ENCODE assay signal across 9 cellular contexts in the genomic region with DNA sequence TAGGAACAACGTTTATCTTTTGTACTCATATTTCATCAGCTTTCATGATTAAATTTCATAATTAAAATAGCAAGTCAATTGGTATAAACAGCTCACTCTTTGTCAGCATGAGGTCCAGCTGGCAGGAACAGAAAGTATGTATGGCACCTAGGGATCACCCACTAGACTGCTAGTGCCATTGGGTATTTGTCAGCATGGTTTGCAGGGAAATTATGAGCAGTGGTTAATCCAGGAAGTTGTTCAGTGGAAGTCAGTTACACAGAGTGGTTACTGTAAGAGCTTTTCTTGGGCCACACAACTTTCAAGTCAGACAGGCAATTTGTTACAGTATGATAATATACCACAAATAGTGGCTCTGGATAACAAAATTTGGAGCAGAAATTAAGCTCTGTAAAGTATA.
DNase-seq lines count a peak whose midpoint lies in the region; ATAC-seq and TF ChIP-seq lines count a peak whose summit lies in the region.
"Had no signal": no experiment of that assay in that cellular context is flagged by ENCODE, and none has a peak within 500 bp of the region (broad histone marks: within the 10 kb centered on the region; RNA-seq: fewer than 3 reads in every experiment).

No MANE protein-coding gene starts in this region.

- H3K9me3 Mint-ChIP-seq in activated T-helper 1 cell treated with anti-CD3 and anti-CD28 coated beads, Interleukin-12 subunit alpha, Interleukin-12 subunit beta, Interleukin-2, Interleukin-4 antibody, amounts not matched to agents 30 ng/mL and 10 ng/mL and 1 ng/mL, durations not matched to agents 14 hours and 24 hours and 36 hours = no peaks in the 10 kb centered on the region
- H3K9me3 Mint-ChIP-seq in endodermal cell = no peaks in the 10 kb centered on the region
- H3K9me3 Mint-ChIP-seq: neural crest cell had no signal

- no peaks in the 10 kb centered on the region for H3K27me3 Mint-ChIP-seq in activated T-helper 1 cell treated with anti-CD3 and anti-CD28 coated beads, Interleukin-12 subunit alpha, Interleukin-12 subunit beta, Interleukin-2, Interleukin-4 antibody, amounts not matched to agents 30 ng/mL and 10 ng/mL and 1 ng/mL, durations not matched to agents 14 hours and 24 hours and 36 hours (ENCODE audit: insufficient read depth)
- H3K27me3 Mint-ChIP-seq in endodermal cell (ENCODE audit: insufficient read depth) = no peaks in the 10 kb centered on the region

- no peaks in the 10 kb centered on the region for H3K36me3 ChIP-seq in mucosa of descending colon (ENCODE audit: low read depth)
- H3K36me3 ChIP-seq in endodermal cell (ENCODE audit: control insufficient read depth, insufficient read depth, low read length) = peaks cover 18% of the 10 kb centered on the region

- no peak for TF ChIP-seq CTCF in mucosa of descending colon (IDR thresholded peaks at IDR 0.05)
- no peak for TF ChIP-seq CTCF in endodermal cell (conservative IDR thresholded peaks at IDR 0.05)

- peaks cover 73% of the 10 kb centered on the region for H3K4me1 Mint-ChIP-seq in activated T-helper 1 cell treated with anti-CD3 and anti-CD28 coated beads, Interleukin-12 subunit alpha, Interleukin-12 subunit beta, Interleukin-2, Interleukin-4 antibody, amounts not matched to agents 30 ng/mL and 10 ng/mL and 1 ng/mL, durations not matched to agents 14 hours and 24 hours and 36 hours (ENCODE audit: low read depth)
- peaks cover 19% of the 10 kb centered on the region for H3K4me1 Mint-ChIP-seq in endodermal cell
- H3K4me1 Mint-ChIP-seq: neural crest cell had no signal

- H3K4me3 ChIP-seq in mucosa of descending colon (no peak overlapping the region), endodermal cell (ENCODE audit: low read length) (no peak overlapping the region)

- peak; percentile 77 for DNase-seq in GM03348 (ENCODE audit: low spot score)
- DNase-seq in LoVo (ENCODE audit: low spot score) = peak; percentile 13
- DNase-seq in activated T-helper 1 cell treated with anti-CD3 and anti-CD28 coated beads, Interleukin-12 subunit alpha, Interleukin-12 subunit beta, Interleukin-2, Interleukin-4 antibody, amounts not matched to agents 30 ng/mL and 10 ng/mL and 1 ng/mL, durations not matched to agents 14 hours and 24 hours and 36 hours (ENCODE audit: low spot score) = no peak
- DNase-seq in mucosa of descending colon = no peak
- DNase-seq in D341Med (ENCODE audit: low spot score) = no peak
- DNase-seq in medulla oblongata (ENCODE audit: extremely low spot score) = no peak
- DNase-seq in endodermal cell = no peak

- H3K27ac Mint-ChIP-seq in activated T-helper 1 cell treated with anti-CD3 and anti-CD28 coated beads, Interleukin-12 subunit alpha, Interleukin-12 subunit beta, Interleukin-2, Interleukin-4 antibody, amounts not matched to agents 30 ng/mL and 10 ng/mL and 1 ng/mL, durations not matched to agents 14 hours and 24 hours and 36 hours = peak overlapping the region; percentile 37
- no peak overlapping the region for H3K27ac Mint-ChIP-seq in endodermal cell

- 100% methylated on average over 1 of the region's 1 CpG; no CpG with 5 or more reads in 1 of the 2 experiments for WGBS in endodermal cell (ENCODE audit: insufficient coverage in 1 of 2, insufficient read length in 1 of 2), 2 experiments

- H3K4me1 ChIP-seq in mucosa of descending colon (ENCODE audit: low read depth) (no peaks in the 10 kb centered on the region), endodermal cell (ENCODE audit: control insufficient read depth, insufficient read depth, low read length) (peaks cover 8% of the 10 kb centered on the region)

- no peak overlapping the region for H3K27ac ChIP-seq in endodermal cell (ENCODE audit: low read depth, low read length)

- no peak overlapping the region for H3K4me3 Mint-ChIP-seq in activated T-helper 1 cell treated with anti-CD3 and anti-CD28 coated beads, Interleukin-12 subunit alpha, Interleukin-12 subunit beta, Interleukin-2, Interleukin-4 antibody, amounts not matched to agents 30 ng/mL and 10 ng/mL and 1 ng/mL, durations not matched to agents 14 hours and 24 hours and 36 hours
- H3K4me3 Mint-ChIP-seq in endodermal cell = no peak overlapping the region
- H3K4me3 Mint-ChIP-seq: neural crest cell had no signal

- intact Hi-C loops in activated T-helper 1 cell treated with anti-CD3 and anti-CD28 coated beads, Interleukin-12 subunit alpha, Interleukin-12 subunit beta, Interleukin-2, Interleukin-4 antibody, amounts not matched to agents 30 ng/mL and 10 ng/mL and 1 ng/mL, durations not matched to agents 14 hours and 24 hours and 36 hours (cut with micrococcal nuclease) = loop anchor here (1.0 kb wide), 1 partner anchor 37 kb away; no protein-coding TSS in a partner anchor
- intact Hi-C loops in mucosa of descending colon (cut with DNase I, micrococcal nuclease) = no loop called here

- ATAC-seq in mucosa of descending colon (peak; percentile 70), HG02623 (IDR thresholded peaks at IDR 0.05; ENCODE audit: unreplicated experiment) (no peak)

- H3K27me3 ChIP-seq in endodermal cell (ENCODE audit: control insufficient read depth, insufficient read depth, low read length, poor library complexity, severe bottlenecking) = no peaks in the 10 kb centered on the region

- H3K9me3 ChIP-seq in mucosa of descending colon = no peaks in the 10 kb centered on the region
- H3K9me3 ChIP-seq in endodermal cell (ENCODE audit: control insufficient read depth, low read length) = no peaks in the 10 kb centered on the region

- H3K9ac ChIP-seq in endodermal cell (ENCODE audit: extremely low read depth, low read length, poor library complexity, severe bottlenecking) = no peak overlapping the region

- H3K36me3 Mint-ChIP-seq in activated T-helper 1 cell treated with anti-CD3 and anti-CD28 coated beads, Interleukin-12 subunit alpha, Interleukin-12 subunit beta, Interleukin-2, Interleukin-4 antibody, amounts not matched to agents 30 ng/mL and 10 ng/mL and 1 ng/mL, durations not matched to agents 14 hours and 24 hours and 36 hours (ENCODE audit: low read depth) = peaks cover 24% of the 10 kb centered on the region
- peaks cover 7% of the 10 kb centered on the region for H3K36me3 Mint-ChIP-seq in endodermal cell (ENCODE audit: low read depth)

Comparison
In these comparisons a context has a peak if more than half of its experiments do, and no peak if none do; other contexts are left out.
1. DNase-seq: peak in GM03348 (single experiment) and LoVo (single experiment); none in activated T-helper 1 cell treated with anti-CD3 and anti-CD28 coated beads, Interleukin-12 subunit alpha, Interleukin-12 subunit beta, Interleukin-2, Interleukin-4 antibody, amounts not matched to agents 30 ng/mL and 10 ng/mL and 1 ng/mL, durations not matched to agents 14 hours and 24 hours and 36 hours (single experiment), mucosa of descending colon (0 of 3), D341Med (single experiment), medulla oblongata (single experiment) and endodermal cell (single experiment).